Comparison of ENCODE assay signal across 11 cellular contexts in genomic region chr11:118002010-118002540, GRCh38. TPM values are rescaled to one million over a fixed set of nuclear protein-coding genes. Genes with fewer than 3 reads are reported as not detected.
A peak's percentile ranks its signal among the peaks of the same experiment; 100 is the strongest.
DNase-seq lines count a peak whose midpoint lies in the region; ATAC-seq and TF ChIP-seq lines count a peak whose summit lies in the region.
"Had no signal": no experiment of that assay in that cellular context is flagged by ENCODE, and none has a peak within 500 bp of the region (broad histone marks: within the 10 kb centered on the region; RNA-seq: fewer than 3 reads in every experiment).

No MANE protein-coding gene starts in this region.

- H3K4me2 ChIP-seq in neural progenitor cell: peak overlapping the region; percentile 65

- no peaks in the 10 kb centered on the region for H3K9me3 ChIP-seq in neural progenitor cell (ENCODE audit: low read depth)
- H3K9me3 ChIP-seq: BE2C had no signal

- no peaks in the 10 kb centered on the region for H4K20me1 ChIP-seq in neural progenitor cell (ENCODE audit: low read depth)

- no peak overlapping the region for H3K4me3 ChIP-seq in neural progenitor cell
- H3K4me3 ChIP-seq: lung had no signal

- peak overlapping the region; percentile 60 for H3K4me3 Mint-ChIP-seq in activated naive CD8-positive, alpha-beta T cell treated with anti-CD3 and anti-CD28 coated beads for 36 hours
- H3K4me3 Mint-ChIP-seq in neural progenitor cell (no peak overlapping the region), Calu3 (ENCODE audit: low read depth, unreplicated experiment) (no peak overlapping the region)

- H3F3A ChIP-seq in neural progenitor cell (ENCODE audit: low read depth): peaks cover 18% of the 10 kb centered on the region

- H3K79me2 ChIP-seq in neural progenitor cell (ENCODE audit: low read depth): no peaks in the 10 kb centered on the region

- H3K4me1 ChIP-seq in neural progenitor cell: peaks cover 13% of the 10 kb centered on the region
- H3K4me1 ChIP-seq: BE2C had no signal

- peaks cover 14% of the 10 kb centered on the region for H3K27me3 ChIP-seq in neural progenitor cell

- peaks cover 11% of the 10 kb centered on the region for H3K9me3 Mint-ChIP-seq in activated naive CD8-positive, alpha-beta T cell treated with anti-CD3 and anti-CD28 coated beads for 36 hours
- H3K9me3 Mint-ChIP-seq in neural progenitor cell (peaks cover 2% of the 10 kb centered on the region), Calu3 (ENCODE audit: low read depth, unreplicated experiment) (no peaks in the 10 kb centered on the region)

- peaks cover 49% of the 10 kb centered on the region for H3K36me3 Mint-ChIP-seq in activated naive CD8-positive, alpha-beta T cell treated with anti-CD3 and anti-CD28 coated beads for 36 hours
- H3K36me3 Mint-ChIP-seq in neural progenitor cell (no peaks in the 10 kb centered on the region), Calu3 (ENCODE audit: insufficient read depth, unreplicated experiment) (no peaks in the 10 kb centered on the region)

- CTCF ChIA-PET in Calu3 (lab: Charles Lee): no interaction called here

- H3K27me3 Mint-ChIP-seq in activated naive CD8-positive, alpha-beta T cell treated with anti-CD3 and anti-CD28 coated beads for 36 hours: no peaks in the 10 kb centered on the region
- peaks cover 5% of the 10 kb centered on the region for H3K27me3 Mint-ChIP-seq in neural progenitor cell (ENCODE audit: insufficient read depth, low read depth)
- peaks cover 27% of the 10 kb centered on the region for H3K27me3 Mint-ChIP-seq in Calu3 (ENCODE audit: unreplicated experiment)

- H3K27ac ChIP-seq in neural progenitor cell: peak overlapping the region; percentile 73

- TF ChIP-seq CTCF in neural progenitor cell (IDR thresholded peaks at IDR 0.05): no peak
- no peak for TF ChIP-seq CTCF in Calu3 (IDR thresholded peaks at IDR 0.05; ENCODE audit: unreplicated experiment)

- peak overlapping the region; percentile 97 for H3K27ac Mint-ChIP-seq in activated naive CD8-positive, alpha-beta T cell treated with anti-CD3 and anti-CD28 coated beads for 36 hours
- H3K27ac Mint-ChIP-seq in neural progenitor cell: no peak overlapping the region
- no peak overlapping the region for H3K27ac Mint-ChIP-seq in Calu3 (ENCODE audit: unreplicated experiment)

- H2AFZ ChIP-seq in neural progenitor cell (replicated peaks): peak overlapping the region; percentile 71

- no peak for ATAC-seq in HG03196 (IDR thresholded peaks at IDR 0.05; ENCODE audit: unreplicated experiment)
- no peak for ATAC-seq in HG02623 (IDR thresholded peaks at IDR 0.05; ENCODE audit: unreplicated experiment)
- ATAC-seq: HCT116 had no signal

- no peaks in the 10 kb centered on the region for H3K36me3 ChIP-seq in neural progenitor cell
- H3K36me3 ChIP-seq: BE2C had no signal

- no peak overlapping the region for H3K9ac ChIP-seq in neural progenitor cell

- DNase-seq in stimulated activated CD4-positive, alpha-beta T cell treated with anti-CD3 and anti-CD28 coated beads, Interleukin-12 subunit alpha, Interleukin-12 subunit beta, amount 100 ng/mL, for 48 hours (ENCODE audit: low read depth in 2 of 3, low spot score in 1 of 3): peak; percentile 50 to 68 (median 66)
- no peak for DNase-seq in stimulated activated CD4-positive, alpha-beta T cell treated with anti-CD3 and anti-CD28 coated beads, Interleukin-12 subunit alpha, Interleukin-12 subunit beta, amount 100 ng/mL, for 4 hours
- peak; percentile 68 for DNase-seq in activated naive CD8-positive, alpha-beta T cell treated with anti-CD3 and anti-CD28 coated beads for 36 hours
- DNase-seq in neural progenitor cell (ENCODE audit: low spot score) (no peak), Calu3 (no peak), EL (no peak)
- DNase-seq: BE2C had no signal

- BruUV-seq in Calu3 (replicated peaks; lab: Mats Ljungman, UMichigan): no TSS peak

- peaks cover 87% of the 10 kb centered on the region for H3K4me1 Mint-ChIP-seq in activated naive CD8-positive, alpha-beta T cell treated with anti-CD3 and anti-CD28 coated beads for 36 hours
- peaks cover 9% of the 10 kb centered on the region for H3K4me1 Mint-ChIP-seq in neural progenitor cell
- no peaks in the 10 kb centered on the region for H3K4me1 Mint-ChIP-seq in Calu3 (ENCODE audit: low read depth, unreplicated experiment)

- intact Hi-C loops in Calu3 (cut with micrococcal nuclease; ENCODE audit: unreplicated experiment): no loop called here

RNA-seq across cellular contexts. Expression of gene IL10RA, which starts 15.9 kb away (rescaled TPM):
- 10 to 100 TPM; 39.6 to 41.2 TPM for total RNA-seq in activated naive CD8-positive, alpha-beta T cell treated with anti-CD3 and anti-CD28 coated beads for 36 hours
- 0.12 TPM in 1 of 2 replicates, not detected in the other for total RNA-seq in neural progenitor cell (ENCODE audit: low replicate concordance)
- total RNA-seq in Calu3 (2022): 0.05 and 0.76 TPM in 2 replicates

Comparison
In these comparisons a context has a peak if more than half of its experiments do, and no peak if none do; other contexts are left out.
1. DNase-seq: peak in stimulated activated CD4-positive, alpha-beta T cell treated with anti-CD3 and anti-CD28 coated beads, Interleukin-12 subunit alpha, Interleukin-12 subunit beta, amount 100 ng/mL, for 48 hours (3 of 3) and activated naive CD8-positive, alpha-beta T cell treated with anti-CD3 and anti-CD28 coated beads for 36 hours (single experiment); none in stimulated activated CD4-positive, alpha-beta T cell treated with anti-CD3 and anti-CD28 coated beads, Interleukin-12 subunit alpha, Interleukin-12 subunit beta, amount 100 ng/mL, for 4 hours (single experiment), neural progenitor cell (single experiment), Calu3 (single experiment) and EL (single experiment).
2. RNA of gene IL10RA, which starts 15.9 kb away (total RNA-seq): 39.6 to 41.2 TPM in activated naive CD8-positive, alpha-beta T cell treated with anti-CD3 and anti-CD28 coated beads for 36 hours; 0.05 to 0.76 TPM in Calu3 and 0.12 TPM in neural progenitor cell; every median in the first group is over 10 times any median in the second.